19 cellular contexts compared by ENCODE assay signal in the genomic region with DNA sequence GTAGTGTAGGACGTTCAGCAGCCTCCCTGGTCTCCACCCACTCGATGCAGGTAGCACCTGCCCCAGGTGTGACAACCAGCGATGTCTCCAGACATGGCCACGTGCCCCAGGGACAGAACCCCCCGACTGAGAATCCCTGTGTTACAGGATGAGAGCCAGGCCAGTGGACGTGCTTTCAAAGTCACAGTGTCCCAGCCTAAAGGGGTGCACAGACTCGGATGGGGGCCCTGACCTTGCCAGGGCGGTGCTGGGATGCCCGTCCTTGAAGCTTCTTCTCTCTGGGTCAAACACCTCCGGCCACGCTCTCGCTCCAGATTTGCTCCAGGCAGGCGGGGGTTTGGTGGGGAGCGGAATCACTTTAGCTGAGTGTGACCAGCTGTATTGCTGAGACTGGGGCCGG. TPM values are rescaled to one million over a fixed set of nuclear protein-coding genes. Genes with fewer than 3 reads are reported as not detected.
DNase-seq lines count a peak whose midpoint lies in the region; ATAC-seq, FAIRE-seq and TF ChIP-seq lines count a peak whose summit lies in the region.
"Had no signal": no experiment of that assay in that cellular context is flagged by ENCODE, and none has a peak within 500 bp of the region (broad histone marks: within the 10 kb centered on the region; RNA-seq: fewer than 3 reads in every experiment).

No MANE protein-coding gene starts in this region.

- no peak overlapping the region for H3K9ac ChIP-seq in BLaER1
- no peak overlapping the region for H3K9ac ChIP-seq in kidney (ENCODE audit: low read length in 2 of 2)

- no peak for DNase-seq in HTR-8/SVneo (ENCODE audit: insufficient read length, low spot score)
- peak; percentile 37 for DNase-seq in kidney
- peak; percentile 48 for DNase-seq in sciatic nerve (ENCODE audit: low spot score)
- DNase-seq in dedifferentiated amniotic fluid mesenchymal stem cell (ENCODE audit: extremely low spot score), result no peak
- no peak for DNase-seq in stimulated activated CD4-positive, alpha-beta T cell treated with anti-CD3 and anti-CD28 coated beads, Interleukin-1b, Interleukin-23, amount 100 ng/mL, for 48 hours
- DNase-seq in RWPE1 (ENCODE audit: low spot score), result no peak
- DNase-seq: ACHN; BE2C; CD4-positive, alpha-beta T cell; DMS79; GF-D8; GOT3; H9 had no signal

- no peak for ATAC-seq in sciatic nerve

- intact Hi-C loops in kidney (cut with DNase I), result no loop called here
- intact Hi-C loops in sciatic nerve (cut with DNase I), result no loop called here

- H3K27ac ChIP-seq in BLaER1, result no peak overlapping the region
- H3K27ac ChIP-seq in kidney (ENCODE audit: low read depth in 2 of 2, low read length in 2 of 2), result no peak overlapping the region
- no peak overlapping the region for H3K27ac ChIP-seq in RWPE1
- H3K27ac ChIP-seq: C4-2B had no signal

- CTCF ChIA-PET in RWPE1 (lab: Yijun Ruan, JAX), result no interaction called here

- no peaks in the 10 kb centered on the region; the same call in 1 of the 2 replicates for H3K27me3 ChIP-seq in BLaER1
- H3K27me3 ChIP-seq: BE2C had no signal

- POLR2A ChIA-PET in RWPE1 (lab: Yijun Ruan, JAX; ENCODE audit: low non-redundant PET), result no interaction called here

- peaks cover 15% of the 10 kb centered on the region for H3K9me3 ChIP-seq in BLaER1
- peaks cover 0 to 3% of the 10 kb centered on the region in 2 donors for H3K9me3 ChIP-seq in kidney (ENCODE audit: control insufficient read depth in 1 of 2, low read length in 2 of 2)

- H3K36me3 ChIP-seq in BLaER1 (no peaks in the 10 kb centered on the region), kidney (ENCODE audit: control insufficient read depth in 1 of 2, insufficient read depth in 2 of 2, low read length in 2 of 2) (no peaks in the 10 kb centered on the region)
- H3K36me3 ChIP-seq: BE2C had no signal

- peak; percentile 51 for FAIRE-seq in HTR-8/SVneo (lab: Jason Lieb, UNC)
- no peak for FAIRE-seq in kidney (lab: Jason Lieb, UNC)
- FAIRE-seq: A204.1, D721Med had no signal

- H3K4me1 ChIP-seq in BLaER1, result peaks cover 73% of the 10 kb centered on the region
- H3K4me1 ChIP-seq in kidney (ENCODE audit: control insufficient read depth in 1 of 2, insufficient read depth in 1 of 2, low read depth in 1 of 2, low read length in 2 of 2), result no peaks in the 10 kb centered on the region
- H3K4me1 ChIP-seq: Caco-2 had no signal

- H4K20me1 ChIP-seq in BLaER1, result peaks cover 26% of the 10 kb centered on the region

- peak overlapping the region; percentile 99; the same call in 1 of the 2 replicates for H3K4me2 ChIP-seq in BLaER1

- TF ChIP-seq CTCF in kidney (IDR thresholded peaks at IDR 0.05; ENCODE audit: borderline replicate concordance, extremely low read depth, insufficient read depth) (no peak), RWPE1 (conservative IDR thresholded peaks at IDR 0.05; ENCODE audit: low read depth) (no peak)

- H3K4me3 ChIP-seq in BLaER1 (no peak overlapping the region), kidney (ENCODE audit: low read length in 2 of 2) (no peak overlapping the region)

RNA-seq across cellular contexts. Expression of a gene that starts 23.3 kb away (rescaled TPM):
- total RNA-seq in kidney (0.31 TPM), sciatic nerve (not detected)
- polyA plus RNA-seq in kidney (ENCODE audit: insufficient read depth, low read depth, low replicate concordance), result not detected
- total RNA-seq: CD4-positive, alpha-beta T cell; HT-29 had no signal

Comparison
In these comparisons a context has a peak if more than half of its experiments do, and no peak if none do; other contexts are left out.
1. DNase-seq: peak in kidney (single experiment) and sciatic nerve (single experiment); none in HTR-8/SVneo (single experiment), dedifferentiated amniotic fluid mesenchymal stem cell (single experiment), stimulated activated CD4-positive, alpha-beta T cell treated with anti-CD3 and anti-CD28 coated beads, Interleukin-1b, Interleukin-23, amount 100 ng/mL, for 48 hours (single experiment) and RWPE1 (single experiment).